ENCODE assay signal across 29 cellular contexts in the genomic region with DNA sequence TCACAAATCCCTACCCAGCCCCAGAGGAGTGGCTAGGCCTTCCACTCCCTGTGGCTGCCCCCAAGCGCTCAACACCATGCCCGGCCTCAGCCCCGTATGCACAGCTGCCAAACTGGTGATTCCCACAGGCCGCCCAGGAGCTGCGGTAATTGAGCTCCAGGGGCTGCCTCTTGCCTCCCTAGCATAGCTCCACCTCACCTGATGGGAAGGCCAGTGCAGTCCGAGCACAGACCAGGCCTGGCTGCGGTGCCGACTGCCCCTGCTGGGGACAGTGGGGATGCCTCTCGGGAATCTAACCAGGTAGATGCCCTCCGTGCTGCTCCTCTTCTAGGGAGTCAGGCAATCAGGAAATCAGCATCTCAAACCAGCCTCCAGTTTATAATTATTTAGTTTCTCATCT. TPM values are rescaled to one million over a fixed set of nuclear protein-coding genes. Genes with fewer than 3 reads are reported as not detected.
DNase-seq lines count a peak whose midpoint lies in the region; ATAC-seq, FAIRE-seq and TF ChIP-seq lines count a peak whose summit lies in the region.
"Had no signal": no experiment of that assay in that cellular context is flagged by ENCODE, and none has a peak within 500 bp of the region (broad histone marks: within the 10 kb centered on the region; RNA-seq: fewer than 3 reads in every experiment).

No MANE protein-coding gene starts in this region.

- TF ChIP-seq POLR2A in HepG2 (IDR thresholded peaks at IDR 0.05; ENCODE audit: insufficient read depth in 1 of 2, low read depth in 2 of 2, low read length in 2 of 2) (no peak), right lobe of liver (IDR thresholded peaks at IDR 0.05) (no peak)

- H3K36me3 ChIP-seq in HepG2 (replicated peaks in 1 of 2; ENCODE audit: control insufficient read depth in 1 of 2, insufficient read depth in 2 of 2, low read length in 2 of 2) (no peaks in the 10 kb centered on the region), right lobe of liver (no peaks in the 10 kb centered on the region)
- H3K36me3 ChIP-seq: MG63, suprapubic skin had no signal

- TF ChIP-seq EP300 in HepG2 (IDR thresholded peaks at IDR 0.05; ENCODE audit: low read depth in 2 of 2, low read length in 2 of 2) (no peak), HepG2 (CRISPR knock-in tag; IDR thresholded peaks at IDR 0.05; ENCODE audit: borderline replicate concordance) (no peak)

- no peak overlapping the region for H3K4me3 ChIP-seq in HepG2 (replicated peaks in 1 of 3; ENCODE audit: insufficient read depth in 1 of 3, low read depth in 2 of 3, low read length in 3 of 3)
- H3K4me3 ChIP-seq in right lobe of liver = no peak overlapping the region
- H3K4me3 ChIP-seq: dorsolateral prefrontal cortex, left ventricle myocardium inferior, MG63, PC-9, skin epidermis, suprapubic skin had no signal

- CTCF ChIA-PET in HepG2 (lab: Yijun Ruan, JAX; ENCODE audit: low intra/inter-chr PET ratio, low total read pairs) = interaction anchor here (2.2 kb wide), 1 partner anchor 102 kb away, joined by 7 read pairs; no protein-coding TSS in a partner anchor

- H3K27ac Mint-ChIP-seq in endothelial cell (ENCODE audit: unreplicated experiment) = no peak overlapping the region
- H3K27ac Mint-ChIP-seq in nephron progenitor cell = no peak overlapping the region
- no peak overlapping the region for H3K27ac Mint-ChIP-seq in effector memory CD8-positive, alpha-beta T cell
- H3K27ac Mint-ChIP-seq: activated naive CD4-positive, alpha-beta T cell treated with anti-CD3 and anti-CD28 coated beads, Interleukin-2, amount 50 U/mL, for 72 hours; activated T-helper 17 cell treated with anti-CD3 and anti-CD28 coated beads, Interleukin-2, amount 50 U/mL, for 72 hours had no signal

- H3K4me1 ChIP-seq in HepG2 (ENCODE audit: insufficient read depth, low read length) (no peaks in the 10 kb centered on the region), right lobe of liver (no peaks in the 10 kb centered on the region)
- H3K4me1 ChIP-seq: suprapubic skin had no signal

- intact Hi-C loops in HepG2 (cut with micrococcal nuclease; ENCODE audit: unreplicated experiment) = no loop called here
- intact Hi-C loops in right lobe of liver (cut with DNase I) = no loop called here

- WGBS in HepG2 (ENCODE audit: low lambda C conversion rate) = 19% methylated on average over 9 of the region's 10 CpGs
- WGBS in right lobe of liver (ENCODE audit: insufficient coverage, low coverage, low lambda C conversion rate, missing lambda C conversion rate) = 40% methylated on average over 1 of the region's 10 CpGs

- TF ChIP-seq RAD21 in HepG2 (CRISPR knock-in tag; IDR thresholded peaks at IDR 0.05) = 0 out of 2 replicates have a peak, but pooled peaks have one; percentile 45

- no peaks in the 10 kb centered on the region for H3K79me2 ChIP-seq in HepG2 (ENCODE audit: insufficient read depth, low read length)

- no peaks in the 10 kb centered on the region for H3K9me3 ChIP-seq in HepG2 (ENCODE audit: low read length)
- H3K9me3 ChIP-seq in right lobe of liver = no peaks in the 10 kb centered on the region
- H3K9me3 ChIP-seq: left ventricle myocardium inferior, MG63, suprapubic skin had no signal

- H4K20me1 ChIP-seq in HepG2 (ENCODE audit: insufficient read depth, low read length) = no peaks in the 10 kb centered on the region

- H3K36me3 Mint-ChIP-seq in endothelial cell (ENCODE audit: low read depth, unreplicated experiment) (peaks cover 4% of the 10 kb centered on the region), nephron progenitor cell (ENCODE audit: low read depth) (no peaks in the 10 kb centered on the region)
- peaks cover 4% of the 10 kb centered on the region for H3K36me3 Mint-ChIP-seq in effector memory CD8-positive, alpha-beta T cell (ENCODE audit: insufficient read depth)
- H3K36me3 Mint-ChIP-seq: activated naive CD4-positive, alpha-beta T cell treated with anti-CD3 and anti-CD28 coated beads, Interleukin-2, amount 50 U/mL, for 72 hours; CD4-positive, CD25-positive, alpha-beta regulatory T cell had no signal

- H3K4me2 ChIP-seq in HepG2 (ENCODE audit: low read depth, low read length) = no peak overlapping the region
- H3K4me2 ChIP-seq: PC-9 had no signal

- no peak for FAIRE-seq in HepG2 (lab: Jason Lieb, UNC)
- FAIRE-seq: HTR-8/SVneo, islet of Langerhans had no signal

- POLR2A ChIA-PET in HepG2 (lab: Yijun Ruan, JAX) = no interaction called here

- H3K27ac ChIP-seq in HepG2 (ENCODE audit: extremely low read length, insufficient read depth, low read length) (no peak overlapping the region), right lobe of liver (no peak overlapping the region)
- H3K27ac ChIP-seq: dorsolateral prefrontal cortex, left ventricle myocardium inferior, PC-9, skin epidermis, suprapubic skin had no signal

- peak; percentile 13 for DNase-seq in HepG2 (ENCODE audit: low spot score)
- no peak for DNase-seq in right lobe of liver
- peak; percentile 41 for DNase-seq in endothelial cell (ENCODE audit: low spot score)
- DNase-seq in nephron progenitor cell = peak; percentile 46
- DNase-seq in effector memory CD8-positive, alpha-beta T cell = no peak
- DNase-seq in activated gamma-delta T cell (lab: John Stamatoyannopoulos, UW) = no peak
- DNase-seq in stimulated activated CD4-positive, alpha-beta T cell treated with anti-CD3 and anti-CD28 coated beads, Interleukin-4, amount 100 ng/mL, for 4 hours = no peak
- DNase-seq: activated CD4-positive, alpha-beta T cell treated with anti-CD3 and anti-CD28 coated beads for 48 hours; AML-193; amygdala; CD4-positive, CD25-positive, alpha-beta regulatory T cell; dorsolateral prefrontal cortex; hypothalamus; KG1; left ventricle myocardium inferior; MG63; NCI-H1105 treated with DMSO at 0.1 percent for 48 hours; NCI-H187 treated with DMSO at 0.1 percent for 48 hours; NCI-H524 treated with DMSO at 0.1 percent for 48 hours; NK-92 treated with Interleukin-12 subunit alpha and Interleukin-12 subunit beta, amount 100 ng/mL, for 24 hours; occipital lobe; PC-9; stimulated activated naive CD4-positive, alpha-beta T cell had no signal

- peak; percentile 55 for TF ChIP-seq CTCF in HepG2 (CRISPR knock-in tag; IDR thresholded peaks at IDR 0.05)
- no peak for TF ChIP-seq CTCF in right lobe of liver (IDR thresholded peaks at IDR 0.05)
- peak; percentile 15 for TF ChIP-seq CTCF in endothelial cell (IDR thresholded peaks at IDR 0.05; ENCODE audit: unreplicated experiment)
- peak; percentile 38 for TF ChIP-seq CTCF in nephron progenitor cell (IDR thresholded peaks at IDR 0.05)

- H3K9ac ChIP-seq in HepG2 (ENCODE audit: insufficient read depth, low read depth, low read length) = no peak overlapping the region

- H3K27me3 Mint-ChIP-seq in endothelial cell (ENCODE audit: unreplicated experiment) = no peaks in the 10 kb centered on the region
- peaks cover 6% of the 10 kb centered on the region for H3K27me3 Mint-ChIP-seq in nephron progenitor cell (ENCODE audit: low read depth, poor library complexity)
- peaks cover 9 to 12% of the 10 kb centered on the region in 2 donors for H3K27me3 Mint-ChIP-seq in effector memory CD8-positive, alpha-beta T cell
- H3K27me3 Mint-ChIP-seq: CD4-positive, CD25-positive, alpha-beta regulatory T cell had no signal

- H3K4me3 Mint-ChIP-seq in endothelial cell (ENCODE audit: unreplicated experiment) (no peak overlapping the region), nephron progenitor cell (no peak overlapping the region)
- H3K4me3 Mint-ChIP-seq in effector memory CD8-positive, alpha-beta T cell = no peak overlapping the region
- H3K4me3 Mint-ChIP-seq: activated T-helper 17 cell treated with anti-CD3 and anti-CD28 coated beads, Interleukin-2, amount 50 U/mL, for 72 hours; CD4-positive, CD25-positive, alpha-beta regulatory T cell had no signal

- in situ Hi-C loops in HepG2 (cut with HindIII; ENCODE audit: extremely low pct_ligation_motif_present, low pct_unique_long_range_greater_than_20kb) = no loop called here

- peak; percentile 97 for ATAC-seq in HepG2
- ATAC-seq in right lobe of liver = no peak
- no peak for ATAC-seq in effector memory CD8-positive, alpha-beta T cell (replicated peaks)
- ATAC-seq: activated naive CD4-positive, alpha-beta T cell treated with anti-CD3 and anti-CD28 coated beads, Interleukin-2, amount 50 U/mL, for 72 hours; activated T-helper 17 cell treated with anti-CD3 and anti-CD28 coated beads, Interleukin-2, amount 50 U/mL, for 72 hours had no signal

- H3K27me3 ChIP-seq in HepG2 (ENCODE audit: control insufficient read depth in 1 of 2, insufficient read depth in 2 of 2, low read length in 2 of 2) = peaks cover 3 to 41% of the 10 kb centered on the region in 2 experiments; a peak in 4 of 5 replicates
- no peaks in the 10 kb centered on the region for H3K27me3 ChIP-seq in right lobe of liver
- H3K27me3 ChIP-seq: MG63, suprapubic skin had no signal

- H3K9me3 Mint-ChIP-seq in endothelial cell (ENCODE audit: unreplicated experiment) = no peaks in the 10 kb centered on the region
- H3K9me3 Mint-ChIP-seq in nephron progenitor cell = no peaks in the 10 kb centered on the region
- no peaks in the 10 kb centered on the region for H3K9me3 Mint-ChIP-seq in effector memory CD8-positive, alpha-beta T cell
- H3K9me3 Mint-ChIP-seq: activated naive CD4-positive, alpha-beta T cell treated with anti-CD3 and anti-CD28 coated beads, Interleukin-2, amount 50 U/mL, for 72 hours; activated T-helper 17 cell treated with anti-CD3 and anti-CD28 coated beads, Interleukin-2, amount 50 U/mL, for 72 hours; CD4-positive, CD25-positive, alpha-beta regulatory T cell had no signal

- no peaks in the 10 kb centered on the region for H3K4me1 Mint-ChIP-seq in endothelial cell (ENCODE audit: unreplicated experiment)
- H3K4me1 Mint-ChIP-seq in nephron progenitor cell = no peaks in the 10 kb centered on the region
- no peaks in the 10 kb centered on the region for H3K4me1 Mint-ChIP-seq in effector memory CD8-positive, alpha-beta T cell (ENCODE audit: low read depth in 2 of 2)
- H3K4me1 Mint-ChIP-seq: activated T-helper 17 cell treated with anti-CD3 and anti-CD28 coated beads, Interleukin-2, amount 50 U/mL, for 72 hours; CD4-positive, CD25-positive, alpha-beta regulatory T cell had no signal

- H2AFZ ChIP-seq in HepG2 (ENCODE audit: low read length) = no peak overlapping the region
- H2AFZ ChIP-seq: PC-9 had no signal

- BruUV-seq in HepG2 (replicated peaks; lab: Mats Ljungman, UMichigan) = no TSS peak

RNA-seq across cellular contexts. Expression of gene SCN5A, which starts 25.9 kb away (rescaled TPM):
- total RNA-seq in HepG2 (2016; rRNA removed; fragmentation: Illumina TruSeq; extraction: Trizol) = not detected in 2 replicates
- total RNA-seq in HepG2 (2016; cell fraction: cytosol; rRNA removed; fragmentation: Illumina TruSeq; extraction: Trizol; ENCODE audit: low read depth) = not detected in 2 replicates
- not detected in 2 replicates for total RNA-seq in HepG2 (2016; cell fraction: insoluble cytoplasmic fraction; rRNA removed; fragmentation: Illumina TruSeq; extraction: Trizol)
- total RNA-seq in HepG2 (2016; cell fraction: membrane; rRNA removed; fragmentation: Illumina TruSeq; extraction: Trizol) = not detected in 2 replicates
- total RNA-seq in HepG2 (2016; cell fraction: nucleus; rRNA removed; fragmentation: Illumina TruSeq; extraction: Trizol) = not detected in 2 replicates
- polyA plus RNA-seq in HepG2 (2011; rRNA removed) = 0.07 and 0.22 TPM in 2 replicates
- 0.06 and 0.07 TPM in 2 replicates for polyA plus RNA-seq in HepG2 (2011; cell fraction: cytosol; rRNA removed)
- 0.09 and 0.10 TPM in 2 replicates for polyA plus RNA-seq in HepG2 (2011; cell fraction: nucleus; rRNA removed)
- polyA plus RNA-seq in HepG2 (2012) = 0.07 and 0.08 TPM in 2 replicates
- not detected in 2 replicates for polyA plus RNA-seq in HepG2 (2016; cell fraction: cytosol; fragmentation: Illumina TruSeq; extraction: Trizol; ENCODE audit: low read depth)
- polyA plus RNA-seq in HepG2 (2016; cell fraction: insoluble cytoplasmic fraction; fragmentation: Illumina TruSeq; extraction: Trizol; ENCODE audit: low read depth) = not detected in 2 replicates
- not detected in 2 replicates for polyA plus RNA-seq in HepG2 (2016; cell fraction: membrane; fragmentation: Illumina TruSeq; extraction: Trizol; ENCODE audit: low read depth)
- not detected in 2 replicates for polyA plus RNA-seq in HepG2 (2016; cell fraction: nucleus; fragmentation: Illumina TruSeq; extraction: Trizol; ENCODE audit: insufficient read depth, low read depth)
- 0.07 and 1.0 TPM in 2 replicates for polyA minus RNA-seq in HepG2 (2011; rRNA and poly(A)+ RNA removed; ENCODE audit: low replicate concordance)
- not detected in 2 replicates for polyA minus RNA-seq in HepG2 (2011; cell fraction: cytosol; rRNA and poly(A)+ RNA removed)
- polyA minus RNA-seq in HepG2 (2011; cell fraction: nucleus; rRNA and poly(A)+ RNA removed) = not detected in 2 replicates
- total RNA-seq in right lobe of liver = under 1 TPM in 1 of 6 experiments, not detected in 5; 0.02 TPM
- total RNA-seq in endothelial cell (ENCODE audit: unreplicated experiment) = 1.4 TPM
- total RNA-seq: CD4-positive, CD25-positive, alpha-beta regulatory T cell had no signal
- polyA plus RNA-seq: CD4-positive, CD25-positive, alpha-beta regulatory T cell had no signal

Comparison
In these comparisons a context has a peak if more than half of its experiments do, and no peak if none do; other contexts are left out.
1. DNase-seq: peak in HepG2 (single experiment), endothelial cell (single experiment) and nephron progenitor cell (single experiment); none in right lobe of liver (0 of 3), effector memory CD8-positive, alpha-beta T cell (0 of 3), activated gamma-delta T cell (single experiment) and stimulated activated CD4-positive, alpha-beta T cell treated with anti-CD3 and anti-CD28 coated beads, Interleukin-4, amount 100 ng/mL, for 4 hours (0 of 2).
2. CTCF ChIP-seq: peak in HepG2 (single experiment), endothelial cell (single experiment) and nephron progenitor cell (single experiment); none in right lobe of liver (0 of 4).